Comparison of ENCODE assay signal across 35 cellular contexts in the genomic region with DNA sequence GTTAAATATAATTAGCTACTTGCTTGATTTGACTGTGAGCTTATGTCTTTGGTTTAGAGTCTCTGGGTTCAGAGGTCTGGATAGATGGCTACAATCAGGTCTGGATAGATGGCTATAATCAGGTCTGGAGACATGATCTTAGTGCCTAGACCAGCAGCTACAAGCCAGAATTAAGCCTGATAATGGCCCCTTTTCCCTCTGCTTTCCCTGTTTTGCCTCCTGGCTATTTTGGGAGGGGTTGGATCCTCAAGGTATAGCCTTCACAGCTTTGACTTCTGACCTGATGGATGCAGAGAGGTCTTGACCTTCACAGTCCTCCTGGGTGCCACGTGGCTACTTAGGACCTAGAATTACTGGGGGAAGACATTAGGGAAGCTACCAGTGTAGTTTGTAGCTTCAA.
"Had no signal": no experiment of that assay in that cellular context is flagged by ENCODE, and none has a peak within 500 bp of the region (broad histone marks: within the 10 kb centered on the region; RNA-seq: fewer than 3 reads in every experiment).

No MANE protein-coding gene starts in this region.

- H3K27me3 ChIP-seq: ascending aorta, cardiac muscle cell had no signal

- H3K36me3 Mint-ChIP-seq: activated CD8-positive, alpha-beta memory T cell treated with anti-CD3 and anti-CD28 coated beads, Interleukin-2, amount 10 ng/mL, durations not matched to agents 7 days and 5 days; activated naive CD4-positive, alpha-beta T cell treated with anti-CD3 and anti-CD28 coated beads, Interleukin-2, amount 10 ng/mL, durations not matched to agents 7 days and 5 days; activated naive CD4-positive, alpha-beta T cell treated with anti-CD3 and anti-CD28 coated beads, Interleukin-2, amount 50 U/mL, for 24 hours; activated naive CD8-positive, alpha-beta T cell; activated naive CD8-positive, alpha-beta T cell treated with anti-CD3 and anti-CD28 coated beads, Interleukin-2, amount 10 ng/mL, durations not matched to agents 7 days and 5 days; brain had no signal

- DNase-seq: activated CD4-positive, alpha-beta memory T cell treated with anti-CD3 and anti-CD28 coated beads, Interleukin-2, amount 10 ng/mL, durations not matched to agents 7 days and 5 days; activated CD4-positive, alpha-beta T cell treated with anti-CD3 and anti-CD28 coated beads for 1 hour; activated CD4-positive, alpha-beta T cell treated with anti-CD3 and anti-CD28 coated beads for 36 hours; activated CD4-positive, alpha-beta T cell treated with anti-CD3 and anti-CD28 coated beads for 48 hours; activated CD4-positive, alpha-beta T cell treated with anti-CD3 and anti-CD28 coated beads, Interleukin-2, amount 10 ng/mL, durations not matched to agents 7 days and 5 days; activated CD4-positive, alpha-beta T cell treated with anti-CD3 and anti-CD28 coated beads, Interleukin-2, amount 50 U/mL, for 48 hours; activated CD4-positive, CD25-positive, alpha-beta regulatory T cell; activated CD8-positive, alpha-beta memory T cell treated with anti-CD3 and anti-CD28 coated beads for 24 hours; activated CD8-positive, alpha-beta memory T cell treated with anti-CD3 and anti-CD28 coated beads, Interleukin-2, amount 10 ng/mL, durations not matched to agents 7 days and 5 days; activated CD8-positive, alpha-beta memory T cell treated with anti-CD3 and anti-CD28 coated beads, Interleukin-2, amount 50 U/mL, for 48 hours; activated CD8-positive, alpha-beta T cell treated with anti-CD3 and anti-CD28 coated beads, Interleukin-2, amount 10 ng/mL, durations not matched to agents 7 days and 5 days; activated effector memory CD4-positive, alpha-beta T cell treated with Interleukin-2 at 50 U/mL for 16 hours; activated gamma-delta T cell; activated naive CD4-positive, alpha-beta T cell treated with anti-CD3 and anti-CD28 coated beads, Interleukin-2, amount 10 ng/mL, durations not matched to agents 7 days and 5 days; activated naive CD4-positive, alpha-beta T cell treated with Interleukin-2 at 50 U/mL for 16 hours; activated naive CD8-positive, alpha-beta T cell treated with anti-CD3 and anti-CD28 coated beads, Interleukin-2, amount 10 ng/mL, durations not matched to agents 7 days and 5 days; activated naive CD8-positive, alpha-beta T cell treated with anti-CD3 and anti-CD28 coated beads, Interleukin-2, amount 50 U/mL, for 24 hours; activated T-cell treated with anti-CD3 and anti-CD28 coated beads, Interleukin-2, amount 50 U/mL, for 24 hours; activated T-cell treated with anti-CD3 and anti-CD28 coated beads, Interleukin-2, amount 50 U/mL, for 48 hours; amygdala; anterior cingulate cortex; caudate nucleus; cerebellar nuclear complex; T-helper 17 cell had no signal

- H3K4me1 ChIP-seq: ascending aorta had no signal

- H3K36me3 ChIP-seq: ascending aorta, cardiac muscle cell had no signal

- H3K4me1 Mint-ChIP-seq: activated CD4-positive, alpha-beta memory T cell treated with anti-CD3 and anti-CD28 coated beads, Interleukin-2, amount 10 ng/mL, durations not matched to agents 7 days and 5 days; activated CD4-positive, alpha-beta T cell treated with anti-CD3 and anti-CD28 coated beads for 36 hours; activated CD4-positive, alpha-beta T cell treated with anti-CD3 and anti-CD28 coated beads, Interleukin-2, amount 10 ng/mL, durations not matched to agents 7 days and 5 days; activated CD8-positive, alpha-beta memory T cell treated with anti-CD3 and anti-CD28 coated beads, Interleukin-2, amount 10 ng/mL, durations not matched to agents 7 days and 5 days; activated naive CD4-positive, alpha-beta T cell treated with anti-CD3 and anti-CD28 coated beads, Interleukin-2, amount 10 ng/mL, durations not matched to agents 7 days and 5 days; activated naive CD4-positive, alpha-beta T cell treated with anti-CD3 and anti-CD28 coated beads, Interleukin-2, amount 50 U/mL, for 24 hours; activated naive CD8-positive, alpha-beta T cell treated with anti-CD3 and anti-CD28 coated beads, Interleukin-2, amount 10 ng/mL, durations not matched to agents 7 days and 5 days; activated naive CD8-positive, alpha-beta T cell treated with anti-CD3 and anti-CD28 coated beads, Interleukin-2, amount 50 U/mL, for 24 hours; central memory CD8-positive, alpha-beta T cell; T-helper 17 cell had no signal

- FAIRE-seq: bronchial epithelial cell, TTC549 had no signal

- H3K9me3 Mint-ChIP-seq: activated naive CD4-positive, alpha-beta T cell treated with anti-CD3 and anti-CD28 coated beads, Interleukin-2, amount 10 ng/mL, durations not matched to agents 7 days and 5 days; activated naive CD8-positive, alpha-beta T cell treated with anti-CD3 and anti-CD28 coated beads, Interleukin-2, amount 10 ng/mL, durations not matched to agents 7 days and 5 days had no signal

- H3K27ac ChIP-seq: ascending aorta, cardiac muscle cell, VCaP had no signal

- H3K27ac Mint-ChIP-seq: activated CD4-positive, alpha-beta memory T cell treated with anti-CD3 and anti-CD28 coated beads, Interleukin-2, amount 10 ng/mL, durations not matched to agents 7 days and 5 days; activated CD4-positive, alpha-beta T cell treated with anti-CD3 and anti-CD28 coated beads for 36 hours; activated CD4-positive, alpha-beta T cell treated with anti-CD3 and anti-CD28 coated beads, Interleukin-2, amount 10 ng/mL, durations not matched to agents 7 days and 5 days; activated CD8-positive, alpha-beta memory T cell treated with anti-CD3 and anti-CD28 coated beads, Interleukin-2, amount 10 ng/mL, durations not matched to agents 7 days and 5 days; activated CD8-positive, alpha-beta T cell treated with anti-CD3 and anti-CD28 coated beads, Interleukin-2, amount 10 ng/mL, durations not matched to agents 7 days and 5 days; activated naive CD4-positive, alpha-beta T cell treated with anti-CD3 and anti-CD28 coated beads, Interleukin-2, amount 10 ng/mL, durations not matched to agents 7 days and 5 days; activated naive CD4-positive, alpha-beta T cell treated with anti-CD3 and anti-CD28 coated beads, Interleukin-2, amount 50 U/mL, for 24 hours; activated naive CD8-positive, alpha-beta T cell; activated naive CD8-positive, alpha-beta T cell treated with anti-CD3 and anti-CD28 coated beads, Interleukin-2, amount 10 ng/mL, durations not matched to agents 7 days and 5 days; activated naive CD8-positive, alpha-beta T cell treated with anti-CD3 and anti-CD28 coated beads, Interleukin-2, amount 50 U/mL, for 24 hours; activated T-cell treated with anti-CD3 and anti-CD28 coated beads, Interleukin-2, amount 50 U/mL, for 24 hours; activated T-helper 2 cell treated with anti-CD3 and anti-CD28 coated beads, Interferon-gamma antibody, Interleukin-2, Interleukin-4, amounts not matched to agents 10 μg/mL and 5 μg/mL and 100 μg/mL, durations not matched to agents 14 hours and 24 hours and 36 hours; brain; T-helper 17 cell had no signal

- H3K9me3 ChIP-seq: ascending aorta had no signal

- ATAC-seq: activated CD4-positive, alpha-beta T cell treated with anti-CD3 and anti-CD28 coated beads for 36 hours; activated CD4-positive, CD25-positive, alpha-beta regulatory T cell treated with anti-CD3 and anti-CD28 coated beads, Interleukin-2, amount 50 U/mL, for 24 hours; activated CD8-positive, alpha-beta memory T cell treated with anti-CD3 and anti-CD28 coated beads, Interleukin-2, amount 10 ng/mL, durations not matched to agents 7 days and 5 days; activated CD8-positive, alpha-beta T cell treated with anti-CD3 and anti-CD28 coated beads, Interleukin-2, amount 10 ng/mL, durations not matched to agents 7 days and 5 days; activated naive CD8-positive, alpha-beta T cell treated with anti-CD3 and anti-CD28 coated beads, Interleukin-2, amount 50 U/mL, for 24 hours; T-helper 17 cell had no signal

- H3K4me3 ChIP-seq: ascending aorta, cardiac muscle cell had no signal

- H3K27me3 Mint-ChIP-seq: activated CD4-positive, alpha-beta memory T cell treated with anti-CD3 and anti-CD28 coated beads, Interleukin-2, amount 10 ng/mL, durations not matched to agents 7 days and 5 days; activated CD4-positive, alpha-beta T cell treated with anti-CD3 and anti-CD28 coated beads for 36 hours; activated CD4-positive, alpha-beta T cell treated with anti-CD3 and anti-CD28 coated beads, Interleukin-2, amount 10 ng/mL, durations not matched to agents 7 days and 5 days; activated CD8-positive, alpha-beta memory T cell treated with anti-CD3 and anti-CD28 coated beads, Interleukin-2, amount 10 ng/mL, durations not matched to agents 7 days and 5 days; activated naive CD4-positive, alpha-beta T cell treated with anti-CD3 and anti-CD28 coated beads, Interleukin-2, amount 10 ng/mL, durations not matched to agents 7 days and 5 days; activated naive CD4-positive, alpha-beta T cell treated with anti-CD3 and anti-CD28 coated beads, Interleukin-2, amount 50 U/mL, for 24 hours; activated naive CD8-positive, alpha-beta T cell; activated naive CD8-positive, alpha-beta T cell treated with anti-CD3 and anti-CD28 coated beads, Interleukin-2, amount 10 ng/mL, durations not matched to agents 7 days and 5 days; activated T-cell treated with anti-CD3 and anti-CD28 coated beads, Interleukin-2, amount 50 U/mL, for 24 hours; brain; central memory CD8-positive, alpha-beta T cell; T-helper 17 cell had no signal

- H3K4me3 Mint-ChIP-seq: activated CD4-positive, alpha-beta memory T cell treated with anti-CD3 and anti-CD28 coated beads, Interleukin-2, amount 10 ng/mL, durations not matched to agents 7 days and 5 days; activated CD4-positive, alpha-beta T cell treated with anti-CD3 and anti-CD28 coated beads for 36 hours; activated CD4-positive, alpha-beta T cell treated with anti-CD3 and anti-CD28 coated beads, Interleukin-2, amount 10 ng/mL, durations not matched to agents 7 days and 5 days; activated CD8-positive, alpha-beta memory T cell treated with anti-CD3 and anti-CD28 coated beads, Interleukin-2, amount 10 ng/mL, durations not matched to agents 7 days and 5 days; activated CD8-positive, alpha-beta T cell treated with anti-CD3 and anti-CD28 coated beads, Interleukin-2, amount 10 ng/mL, durations not matched to agents 7 days and 5 days; activated naive CD4-positive, alpha-beta T cell treated with anti-CD3 and anti-CD28 coated beads, Interleukin-2, amount 10 ng/mL, durations not matched to agents 7 days and 5 days; activated naive CD4-positive, alpha-beta T cell treated with anti-CD3 and anti-CD28 coated beads, Interleukin-2, amount 50 U/mL, for 24 hours; activated naive CD8-positive, alpha-beta T cell; activated naive CD8-positive, alpha-beta T cell treated with anti-CD3 and anti-CD28 coated beads, Interleukin-2, amount 10 ng/mL, durations not matched to agents 7 days and 5 days; activated naive CD8-positive, alpha-beta T cell treated with anti-CD3 and anti-CD28 coated beads, Interleukin-2, amount 50 U/mL, for 24 hours; activated T-cell treated with anti-CD3 and anti-CD28 coated beads, Interleukin-2, amount 50 U/mL, for 24 hours; brain; central memory CD8-positive, alpha-beta T cell; T-helper 17 cell had no signal
